Comparison of ENCODE assay signal across 8 cellular contexts in genomic region chr16:87324411-87325275, GRCh38. TPM values are rescaled to one million over a fixed set of nuclear protein-coding genes. Genes with fewer than 3 reads are reported as not detected.
DNase-seq lines count a peak whose midpoint lies in the region; ATAC-seq and TF ChIP-seq lines count a peak whose summit lies in the region.

No MANE protein-coding gene starts in this region.

- DNase-seq in activated CD4-positive, CD25-positive, alpha-beta regulatory T cell treated with anti-CD3 and anti-CD28 coated beads, Interleukin-2, amount 50 U/mL, for 72 hours, result no peak
- DNase-seq in OCI-M1 (lab: John Stamatoyannopoulos, UW) (peak; percentile 49), right cardiac atrium (peak in 1 of 3 donors; percentile 76), spleen (peak; percentile 84), NCI-H1930 (lab: John Stamatoyannopoulos, UW) (no peak)
- peak; percentile 50 for DNase-seq in activated naive CD8-positive, alpha-beta T cell treated with anti-CD3 and anti-CD28 coated beads, Interleukin-2, amount 10 ng/mL, durations not matched to agents 7 days and 5 days

- no peak for TF ChIP-seq POLR2A in spleen (IDR thresholded peaks at IDR 0.05)

- peaks cover 0 to 28% (median 13%) of the 10 kb centered on the region in 6 donors for H3K36me3 ChIP-seq in spleen

- H3K27me3 ChIP-seq in right cardiac atrium (ENCODE audit: control insufficient read depth, insufficient read depth) (no peaks in the 10 kb centered on the region), spleen (replicated peaks in 1 of 7) (no peaks in the 10 kb centered on the region)

- intact Hi-C loops in right cardiac atrium (cut with DNase I), result loop anchor here (5.0 to 10.0 kb wide), 2 partner anchors 50 to 58 kb away; partner anchors contain the start of gene FBXO31 (in 3 of the 4)
- intact Hi-C loops in spleen (cut with DNase I; ENCODE audit: low total_unique reads), result no loop called here

- H3K4me3 Mint-ChIP-seq in activated naive CD8-positive, alpha-beta T cell treated with anti-CD3 and anti-CD28 coated beads, Interleukin-2, amount 10 ng/mL, durations not matched to agents 7 days and 5 days, result no peak overlapping the region

- peak; percentile 70 to 91 (median 84) for TF ChIP-seq CTCF in spleen (IDR thresholded peaks at IDR 0.05 in 8 of 11, conservative IDR thresholded peaks at IDR 0.05 in 3 of 11)

- peaks cover 2% of the 10 kb centered on the region for H3K4me1 Mint-ChIP-seq in activated naive CD8-positive, alpha-beta T cell treated with anti-CD3 and anti-CD28 coated beads, Interleukin-2, amount 10 ng/mL, durations not matched to agents 7 days and 5 days

- 47% methylated on average over 28 of the region's 28 CpGs for WGBS in right cardiac atrium
- 55 to 63% (median 57%) methylated on average over 18 to 28 of the region's 28 CpGs for WGBS in spleen, 5 donors

- H3K9me3 ChIP-seq in right cardiac atrium (ENCODE audit: control insufficient read depth, low read length) (no peaks in the 10 kb centered on the region), spleen (no peaks in the 10 kb centered on the region)

- H3K27ac Mint-ChIP-seq in activated naive CD8-positive, alpha-beta T cell treated with anti-CD3 and anti-CD28 coated beads, Interleukin-2, amount 10 ng/mL, durations not matched to agents 7 days and 5 days, result no peak overlapping the region

- H3K27ac ChIP-seq in right cardiac atrium (ENCODE audit: low read length) (no peak overlapping the region), spleen (no peak overlapping the region)

- POLR2A ChIA-PET in activated naive CD8-positive, alpha-beta T cell treated with anti-CD3 and anti-CD28 coated beads, Interleukin-2, amount 10 ng/mL, durations not matched to agents 7 days and 5 days (lab: Charles Lee), result no interaction called here

- no peaks in the 10 kb centered on the region for H3K36me3 Mint-ChIP-seq in activated naive CD8-positive, alpha-beta T cell treated with anti-CD3 and anti-CD28 coated beads, Interleukin-2, amount 10 ng/mL, durations not matched to agents 7 days and 5 days

- H3K4me1 ChIP-seq in right cardiac atrium (ENCODE audit: control insufficient read depth, insufficient read depth, low read length), result no peaks in the 10 kb centered on the region
- H3K4me1 ChIP-seq in spleen, result peaks cover 3 to 13% (median 8%) of the 10 kb centered on the region in 6 donors

- no peaks in the 10 kb centered on the region for H3K9me3 Mint-ChIP-seq in activated naive CD8-positive, alpha-beta T cell treated with anti-CD3 and anti-CD28 coated beads, Interleukin-2, amount 10 ng/mL, durations not matched to agents 7 days and 5 days

- no peaks in the 10 kb centered on the region for H3K27me3 Mint-ChIP-seq in activated naive CD8-positive, alpha-beta T cell treated with anti-CD3 and anti-CD28 coated beads, Interleukin-2, amount 10 ng/mL, durations not matched to agents 7 days and 5 days

- peak; percentile 62 to 64 for ATAC-seq in activated CD4-positive, CD25-positive, alpha-beta regulatory T cell treated with anti-CD3 and anti-CD28 coated beads, Interleukin-2, amount 50 U/mL, for 24 hours
- ATAC-seq in activated naive CD8-positive, alpha-beta T cell treated with anti-CD3 and anti-CD28 coated beads, Interleukin-2, amount 10 ng/mL, durations not matched to agents 7 days and 5 days (ENCODE audit: low read depth), result peak; percentile 76
- ATAC-seq in right cardiac atrium (peak; percentile 50), GM18511 (IDR thresholded peaks at IDR 0.05; ENCODE audit: unreplicated experiment) (no peak)

- no peak overlapping the region for H3K4me3 ChIP-seq in right cardiac atrium (ENCODE audit: low read length)
- no peak overlapping the region for H3K4me3 ChIP-seq in spleen

RNA-seq across cellular contexts. Expression of gene C16orf95, which starts 7.5 kb away (rescaled TPM):
- total RNA-seq in activated naive CD8-positive, alpha-beta T cell treated with anti-CD3 and anti-CD28 coated beads, Interleukin-2, amount 10 ng/mL, durations not matched to agents 7 days and 5 days, result 1 to 10 TPM; 4.9 to 8.0 TPM
- 1 to 10 TPM; 3.4 to 5.4 (median 4.2) TPM for total RNA-seq in right cardiac atrium
- 4.7 TPM for polyA plus RNA-seq in right cardiac atrium
- 1 to 10 TPM in 5 of 7 donors, not detected in 2; 1.0 to 2.6 (median 2.0) TPM for total RNA-seq in spleen
- polyA plus RNA-seq in spleen, result 1 to 10 TPM; 1.2 to 2.9 (median 2.8) TPM

RNA-seq across cellular contexts. Expression of gene FBXO31, which starts 58.9 kb away (rescaled TPM):
- 10 to 100 TPM; 36.6 TPM for total RNA-seq in activated naive CD8-positive, alpha-beta T cell treated with anti-CD3 and anti-CD28 coated beads, Interleukin-2, amount 10 ng/mL, durations not matched to agents 7 days and 5 days
- 10 to 100 TPM; 47.8 to 66.1 (median 57.5) TPM for total RNA-seq in right cardiac atrium
- polyA plus RNA-seq in right cardiac atrium, result 24.3 TPM
- 10 to 100 TPM; 23.6 to 30.6 (median 27.2) TPM for total RNA-seq in spleen
- polyA plus RNA-seq in spleen, result 10 to 100 TPM in 1 of 3 donors, 1 to 10 TPM in 2; 7.9 to 11.0 (median 9.7) TPM

Comparison
In these comparisons a context has a peak if more than half of its experiments do, and no peak if none do; other contexts are left out.
1. DNase-seq: peak in OCI-M1 (single experiment), activated naive CD8-positive, alpha-beta T cell treated with anti-CD3 and anti-CD28 coated beads, Interleukin-2, amount 10 ng/mL, durations not matched to agents 7 days and 5 days (single experiment) and spleen (single experiment); none in activated CD4-positive, CD25-positive, alpha-beta regulatory T cell treated with anti-CD3 and anti-CD28 coated beads, Interleukin-2, amount 50 U/mL, for 72 hours (single experiment) and NCI-H1930 (0 of 2).